ENCODE assay signal across 20 cellular contexts in the genomic region with DNA sequence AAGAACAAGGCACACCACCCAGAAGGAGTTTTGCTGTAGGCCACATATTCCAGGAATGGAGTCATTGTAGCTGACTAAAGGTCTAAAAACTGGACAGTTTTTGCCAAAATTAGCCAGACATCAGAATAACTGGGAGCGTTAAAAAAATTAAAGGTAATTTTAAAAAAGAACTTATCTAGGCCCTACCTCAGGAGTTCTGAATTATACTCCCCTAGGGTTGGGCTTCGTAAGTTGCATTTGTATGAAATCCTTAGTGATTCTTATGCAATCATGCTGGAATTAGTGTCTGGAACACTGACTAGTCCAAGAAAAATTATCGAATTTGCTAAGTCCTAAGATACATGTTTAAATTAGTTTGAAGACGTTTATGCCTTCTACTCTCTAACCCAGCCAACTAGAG.
"Had no signal": no experiment of that assay in that cellular context is flagged by ENCODE, and none has a peak within 500 bp of the region (broad histone marks: within the 10 kb centered on the region; RNA-seq: fewer than 3 reads in every experiment).

No MANE protein-coding gene starts in this region.

- H3K9me3 ChIP-seq: ovary had no signal

- H3K27me3 Mint-ChIP-seq: activated CD4-positive, alpha-beta T cell treated with anti-CD3 and anti-CD28 coated beads, Interleukin-2, amount 10 ng/mL, durations not matched to agents 24 days and 14 days; activated CD8-positive, alpha-beta T cell treated with anti-CD3 and anti-CD28 coated beads for 36 hours; activated naive CD8-positive, alpha-beta T cell treated with anti-CD3 and anti-CD28 coated beads for 36 hours; activated T-helper 17 cell treated with anti-CD3 and anti-CD28 coated beads, Interleukin-2, amount 50 U/mL, for 72 hours; naive B cell had no signal

- ATAC-seq: activated CD8-positive, alpha-beta T cell treated with anti-CD3 and anti-CD28 coated beads for 36 hours; activated T-helper 17 cell treated with anti-CD3 and anti-CD28 coated beads, Interleukin-2, amount 50 U/mL, for 72 hours; left lobe of liver; mucosa of descending colon had no signal

- H3K27ac Mint-ChIP-seq: activated CD4-positive, alpha-beta T cell treated with anti-CD3 and anti-CD28 coated beads, Interleukin-2, amount 10 ng/mL, durations not matched to agents 24 days and 14 days; activated CD8-positive, alpha-beta T cell treated with anti-CD3 and anti-CD28 coated beads for 36 hours; activated naive CD8-positive, alpha-beta T cell treated with anti-CD3 and anti-CD28 coated beads for 36 hours; activated T-helper 17 cell treated with anti-CD3 and anti-CD28 coated beads, Interleukin-2, amount 50 U/mL, for 72 hours; naive B cell; neural progenitor cell had no signal

- H3K27ac ChIP-seq: cardiac muscle cell, dorsolateral prefrontal cortex, neural progenitor cell, ovary had no signal

- DNase-seq: activated CD4-positive, alpha-beta T cell treated with anti-CD3 and anti-CD28 coated beads, Interleukin-2, amount 10 ng/mL, durations not matched to agents 24 days and 14 days; activated CD4-positive, CD25-positive, alpha-beta regulatory T cell; activated CD8-positive, alpha-beta T cell treated with anti-CD3 and anti-CD28 coated beads for 36 hours; activated naive CD4-positive, alpha-beta T cell; activated naive CD8-positive, alpha-beta T cell treated with anti-CD3 and anti-CD28 coated beads for 36 hours; activated T-cell treated with anti-CD3 and anti-CD28 coated beads, Interleukin-2, amount 50 U/mL, for 1 hour; amygdala; dorsolateral prefrontal cortex; mucosa of descending colon; naive B cell; ovary; stimulated activated CD4-positive, alpha-beta T cell treated with anti-CD3 and anti-CD28 coated beads, Interleukin-1b, Interleukin-23, amount 100 ng/mL, for 48 hours; stimulated activated CD8-positive, alpha-beta memory T cell treated with anti-CD3 and anti-CD28 coated beads, Interleukin-4, amount 100 ng/mL, for 48 hours; stimulated activated naive CD4-positive, alpha-beta T cell; T-helper 1 cell; T-helper 9 cell had no signal

- H3K4me3 ChIP-seq: cardiac muscle cell, dorsolateral prefrontal cortex, mucosa of descending colon, neural progenitor cell, ovary had no signal

- H3K4me2 ChIP-seq: neural progenitor cell had no signal

- H3K4me3 Mint-ChIP-seq: activated CD4-positive, alpha-beta T cell treated with anti-CD3 and anti-CD28 coated beads, Interleukin-2, amount 10 ng/mL, durations not matched to agents 24 days and 14 days; activated CD8-positive, alpha-beta T cell treated with anti-CD3 and anti-CD28 coated beads for 36 hours; activated naive CD8-positive, alpha-beta T cell treated with anti-CD3 and anti-CD28 coated beads for 36 hours; activated T-helper 17 cell treated with anti-CD3 and anti-CD28 coated beads, Interleukin-2, amount 50 U/mL, for 72 hours; naive B cell; neural progenitor cell had no signal

- H3K9ac ChIP-seq: neural progenitor cell had no signal

- H3K27me3 ChIP-seq: cardiac muscle cell, dorsolateral prefrontal cortex, neural progenitor cell, ovary had no signal

- H3K36me3 ChIP-seq: cardiac muscle cell, neural progenitor cell, ovary had no signal

- H2AFZ ChIP-seq: neural progenitor cell had no signal

- H3K4me1 ChIP-seq: neural progenitor cell had no signal

- H3K36me3 Mint-ChIP-seq: activated naive CD8-positive, alpha-beta T cell treated with anti-CD3 and anti-CD28 coated beads for 36 hours; naive B cell; neural progenitor cell had no signal

- H3K9me3 Mint-ChIP-seq: activated CD4-positive, alpha-beta T cell treated with anti-CD3 and anti-CD28 coated beads, Interleukin-2, amount 10 ng/mL, durations not matched to agents 24 days and 14 days had no signal

- H3K4me1 Mint-ChIP-seq: activated CD4-positive, alpha-beta T cell treated with anti-CD3 and anti-CD28 coated beads, Interleukin-2, amount 10 ng/mL, durations not matched to agents 24 days and 14 days; activated naive CD8-positive, alpha-beta T cell treated with anti-CD3 and anti-CD28 coated beads for 36 hours; activated T-helper 17 cell treated with anti-CD3 and anti-CD28 coated beads, Interleukin-2, amount 50 U/mL, for 72 hours; naive B cell; neural progenitor cell had no signal
